Comparison of ENCODE assay signal across 24 cellular contexts in genomic region chr9:133897675-133898074, GRCh38.
DNase-seq lines count a peak whose midpoint lies in the region; ATAC-seq and TF ChIP-seq lines count a peak whose summit lies in the region.
"Had no signal": no experiment of that assay in that cellular context is flagged by ENCODE, and none has a peak within 500 bp of the region (broad histone marks: within the 10 kb centered on the region; RNA-seq: fewer than 3 reads in every experiment).

No MANE protein-coding gene starts in this region.

- DNase-seq in BE2C: peak; percentile 81
- DNase-seq in fibroblast of gingiva (ENCODE audit: low read depth): peak; percentile 74
- no peak for DNase-seq in osteocyte (ENCODE audit: extremely low spot score, unreplicated experiment)
- no peak for DNase-seq in esophagus squamous epithelium (lab: John Stamatoyannopoulos, UW)
- no peak for DNase-seq in Right ventricle myocardium superior
- no peak for DNase-seq in erythroblast (lab: John Stamatoyannopoulos, UW)
- DNase-seq in Caco-2: no peak
- DNase-seq: activated CD8-positive, alpha-beta memory T cell treated with anti-CD3 and anti-CD28 coated beads for 24 hours; activated naive CD8-positive, alpha-beta T cell treated with anti-CD3 and anti-CD28 coated beads for 36 hours; brain microvascular endothelial cell; DMS53; heart right ventricle; KG1; kidney; mesenchymal stem cell; NCI-H1048; right cardiac atrium; stimulated activated CD4-positive, alpha-beta T cell treated with anti-CD3 and anti-CD28 coated beads, Interleukin-2, amount 100 ng/mL, for 24 hours had no signal

- H3K27ac Mint-ChIP-seq in osteocyte (ENCODE audit: unreplicated experiment) (peak overlapping the region; percentile 31), Caco-2 (ENCODE audit: unreplicated experiment) (no peak overlapping the region)
- H3K27ac Mint-ChIP-seq: activated naive CD8-positive, alpha-beta T cell treated with anti-CD3 and anti-CD28 coated beads for 36 hours; T-helper 1 cell treated with Interleukin-12 subunit alpha and Interleukin-12 subunit beta and Interleukin-4 antibody, amounts not matched to agents 30 μg/mL and 1 μg/mL, for 36 hours; WTC11 had no signal

- H3K4me1 Mint-ChIP-seq in osteocyte (ENCODE audit: unreplicated experiment): peaks cover 15% of the 10 kb centered on the region
- H3K4me1 Mint-ChIP-seq in Caco-2 (ENCODE audit: low read depth, unreplicated experiment): peaks cover 21% of the 10 kb centered on the region
- H3K4me1 Mint-ChIP-seq: activated naive CD8-positive, alpha-beta T cell treated with anti-CD3 and anti-CD28 coated beads for 36 hours had no signal

- POLR2A ChIA-PET in HEK293 (lab: Yijun Ruan, JAX) (no interaction called here), Caco-2 (lab: Charles Lee) (no interaction called here)

- peaks cover 16% of the 10 kb centered on the region for H3K4me1 ChIP-seq in BE2C
- H3K4me1 ChIP-seq in HEK293 (ENCODE audit: control insufficient read depth, insufficient read depth, low read length): no peaks in the 10 kb centered on the region
- H3K4me1 ChIP-seq in esophagus squamous epithelium: no peaks in the 10 kb centered on the region
- peaks cover 21% of the 10 kb centered on the region for H3K4me1 ChIP-seq in Caco-2

- TF ChIP-seq POLR2A in esophagus squamous epithelium (IDR thresholded peaks at IDR 0.05) (no peak), erythroblast (IDR thresholded peaks at IDR 0.05; ENCODE audit: low read length) (no peak)

- no peaks in the 10 kb centered on the region for H3K36me3 Mint-ChIP-seq in osteocyte (ENCODE audit: unreplicated experiment)
- peaks cover 22% of the 10 kb centered on the region for H3K36me3 Mint-ChIP-seq in Caco-2 (ENCODE audit: insufficient read depth, unreplicated experiment)
- H3K36me3 Mint-ChIP-seq: activated naive CD8-positive, alpha-beta T cell treated with anti-CD3 and anti-CD28 coated beads for 36 hours; WTC11 had no signal

- H3K27me3 ChIP-seq in BE2C (no peaks in the 10 kb centered on the region), esophagus squamous epithelium (no peaks in the 10 kb centered on the region), Caco-2 (replicated peaks; ENCODE audit: control insufficient read depth, insufficient read depth, low read length) (no peaks in the 10 kb centered on the region)
- H3K27me3 ChIP-seq: brain microvascular endothelial cell, heart right ventricle, neutrophil had no signal

- H3K36me3 ChIP-seq in BE2C: peaks cover 10% of the 10 kb centered on the region
- no peaks in the 10 kb centered on the region for H3K36me3 ChIP-seq in HEK293 (ENCODE audit: control insufficient read depth in 2 of 2, insufficient read depth in 1 of 2, low read length in 2 of 2)
- H3K36me3 ChIP-seq in esophagus squamous epithelium: no peaks in the 10 kb centered on the region
- H3K36me3 ChIP-seq in Caco-2 (ENCODE audit: control insufficient read depth, insufficient read depth, low read length): no peaks in the 10 kb centered on the region
- H3K36me3 ChIP-seq: brain microvascular endothelial cell, heart right ventricle, neutrophil had no signal

- intact Hi-C loops in esophagus squamous epithelium (cut with DNase I) (no loop called here), Right ventricle myocardium superior (cut with DNase I) (no loop called here), Caco-2 (cut with micrococcal nuclease; ENCODE audit: unreplicated experiment) (no loop called here)

- H3K4me3 Mint-ChIP-seq in osteocyte (ENCODE audit: unreplicated experiment) (no peak overlapping the region), Caco-2 (ENCODE audit: unreplicated experiment) (no peak overlapping the region)
- H3K4me3 Mint-ChIP-seq: activated naive CD8-positive, alpha-beta T cell treated with anti-CD3 and anti-CD28 coated beads for 36 hours; T-helper 1 cell treated with Interleukin-12 subunit alpha and Interleukin-12 subunit beta and Interleukin-4 antibody, amounts not matched to agents 30 μg/mL and 1 μg/mL, for 36 hours; WTC11 had no signal

- WGBS in esophagus squamous epithelium, 2 donors: 47 to 50% methylated on average over 5 to 6 of the region's 7 CpGs

- H3K4me3 ChIP-seq in BE2C (ENCODE audit: low read depth, low read length): no peak overlapping the region
- H3K4me3 ChIP-seq in HEK293 (ENCODE audit: low read depth, low read length): no peak overlapping the region
- H3K4me3 ChIP-seq in esophagus squamous epithelium: no peak overlapping the region
- no peak overlapping the region for H3K4me3 ChIP-seq in Caco-2 (ENCODE audit: low read depth, low read length)
- H3K4me3 ChIP-seq: heart right ventricle had no signal

- CTCF ChIA-PET in HEK293 (lab: Yijun Ruan, JAX): no interaction called here
- CTCF ChIA-PET in Caco-2 (lab: Charles Lee): no interaction called here

- no peak overlapping the region for H3K27ac ChIP-seq in HEK293 (ENCODE audit: extremely low read depth, low read depth, low read length)
- H3K27ac ChIP-seq in esophagus squamous epithelium: no peak overlapping the region
- H3K27ac ChIP-seq: brain microvascular endothelial cell, epithelial cell of prostate, heart right ventricle, neutrophil had no signal

- no peaks in the 10 kb centered on the region for H3K9me3 Mint-ChIP-seq in osteocyte (ENCODE audit: unreplicated experiment)
- no peaks in the 10 kb centered on the region for H3K9me3 Mint-ChIP-seq in Caco-2 (ENCODE audit: unreplicated experiment)
- H3K9me3 Mint-ChIP-seq: activated naive CD8-positive, alpha-beta T cell treated with anti-CD3 and anti-CD28 coated beads for 36 hours; T-helper 1 cell treated with Interleukin-12 subunit alpha and Interleukin-12 subunit beta and Interleukin-4 antibody, amounts not matched to agents 30 μg/mL and 1 μg/mL, for 36 hours; WTC11 had no signal

- H3K27me3 Mint-ChIP-seq in osteocyte (ENCODE audit: unreplicated experiment) (no peaks in the 10 kb centered on the region), Caco-2 (ENCODE audit: insufficient read depth, unreplicated experiment) (no peaks in the 10 kb centered on the region)
- H3K27me3 Mint-ChIP-seq: activated naive CD8-positive, alpha-beta T cell treated with anti-CD3 and anti-CD28 coated beads for 36 hours had no signal

- H3K9me3 ChIP-seq in BE2C: no peaks in the 10 kb centered on the region
- H3K9me3 ChIP-seq in HEK293 (ENCODE audit: control insufficient read depth, insufficient read depth, low read depth, low read length): no peaks in the 10 kb centered on the region
- no peaks in the 10 kb centered on the region for H3K9me3 ChIP-seq in esophagus squamous epithelium
- no peaks in the 10 kb centered on the region for H3K9me3 ChIP-seq in Caco-2
- H3K9me3 ChIP-seq: heart right ventricle, neutrophil had no signal

- ATAC-seq in Right ventricle myocardium superior (ENCODE audit: poor library complexity): no peak
- ATAC-seq: right cardiac atrium, Right ventricle myocardium inferior, WTC11 had no signal

- TF ChIP-seq CTCF in BE2C (IDR thresholded peaks at IDR 0.05; ENCODE audit: low read depth, low read length) (no peak), HEK293 (tag by site-specific recombination; IDR thresholded peaks at IDR 0.05) (no peak), osteocyte (IDR thresholded peaks at IDR 0.05) (no peak), esophagus squamous epithelium (IDR thresholded peaks at IDR 0.05) (no peak), Caco-2 (IDR thresholded peaks at IDR 0.05; ENCODE audit: insufficient read depth in 1 of 2, low read depth in 1 of 2, low read length in 1 of 2, severe bottlenecking in 1 of 2, unreplicated experiment in 1 of 2) (no peak)

- BruUV-seq in Caco-2 (replicated peaks; lab: Mats Ljungman, UMichigan): no TSS peak

TF ChIP-seq in HEK293, 187 proteins besides CTCF, POLR2A, EP300 and RAD21:
- 0 out of 2 replicates have a peak, but pooled peaks have one; percentile 4 for TF ChIP-seq EGR2 (tag by site-specific recombination; IDR thresholded peaks at IDR 0.05; ENCODE audit: low read depth)
- TF ChIP-seq OVOL3 (tag by site-specific recombination; IDR thresholded peaks at IDR 0.05): no peak

Comparison
In these comparisons a context has a peak if more than half of its experiments do, and no peak if none do; other contexts are left out.
1. DNase-seq: peak in BE2C (single experiment) and fibroblast of gingiva (single experiment); none in osteocyte (single experiment), esophagus squamous epithelium (single experiment), Right ventricle myocardium superior (single experiment), erythroblast (0 of 2) and Caco-2 (0 of 2).